Comparison of ENCODE assay signal across 8 cellular contexts in the genomic region with DNA sequence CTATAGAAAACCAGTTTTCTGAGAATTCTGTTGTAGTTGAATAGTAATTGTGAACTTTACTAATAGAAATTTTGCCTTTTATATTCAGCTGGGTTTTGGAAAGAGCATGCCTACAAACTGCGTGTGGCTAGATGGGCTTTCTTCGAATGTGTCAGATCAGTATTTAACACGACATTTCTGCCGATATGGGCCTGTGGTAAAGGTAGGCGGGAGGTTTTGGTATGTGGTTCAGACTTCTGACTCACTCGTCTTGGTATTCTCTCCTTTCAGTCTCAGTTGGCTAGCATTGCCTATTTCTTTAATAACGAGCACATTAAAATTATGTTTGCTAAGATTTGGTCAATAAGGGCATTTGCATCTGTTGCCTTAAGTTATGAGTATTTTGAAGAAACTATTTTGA. TPM values are rescaled to one million over a fixed set of nuclear protein-coding genes. Genes with fewer than 3 reads are reported as not detected.
A peak's percentile ranks its signal among the peaks of the same experiment; 100 is the strongest.
DNase-seq lines count a peak whose midpoint lies in the region; ATAC-seq, FAIRE-seq and TF ChIP-seq lines count a peak whose summit lies in the region.

No MANE protein-coding gene starts in this region.

- H3K4me1 ChIP-seq in upper lobe of right lung (peaks cover 20% of the 10 kb centered on the region), HepG2 (ENCODE audit: insufficient read depth, low read length) (no peaks in the 10 kb centered on the region)

- H3K27me3 ChIP-seq in upper lobe of right lung (no peaks in the 10 kb centered on the region), WERI-Rb-1 (ENCODE audit: insufficient read depth, low read depth, severe bottlenecking) (no peaks in the 10 kb centered on the region), HepG2 (ENCODE audit: control insufficient read depth in 1 of 2, insufficient read depth in 2 of 2, low read length in 2 of 2) (no peaks in the 10 kb centered on the region)

- TF ChIP-seq EP300 in HepG2 (IDR thresholded peaks at IDR 0.05; ENCODE audit: low read depth in 2 of 2, low read length in 2 of 2) (no peak), HepG2 (CRISPR knock-in tag; IDR thresholded peaks at IDR 0.05; ENCODE audit: borderline replicate concordance) (no peak)

- no peak for TF ChIP-seq POLR2A in HepG2 (IDR thresholded peaks at IDR 0.05; ENCODE audit: insufficient read depth in 1 of 2, low read depth in 2 of 2, low read length in 2 of 2)

- no peak overlapping the region for H3K4me2 ChIP-seq in HepG2 (ENCODE audit: low read depth, low read length)

- no peak for TF ChIP-seq CTCF in foreskin fibroblast (IDR thresholded peaks at IDR 0.05; ENCODE audit: low read depth, low read length)
- no peak for TF ChIP-seq CTCF in upper lobe of right lung (IDR thresholded peaks at IDR 0.05)
- no peak for TF ChIP-seq CTCF in WERI-Rb-1 (IDR thresholded peaks at IDR 0.05; ENCODE audit: low read depth, low read length)
- TF ChIP-seq CTCF in HepG2 (CRISPR knock-in tag; IDR thresholded peaks at IDR 0.05), result no peak

- no peaks in the 10 kb centered on the region for H4K20me1 ChIP-seq in HepG2 (ENCODE audit: insufficient read depth, low read length)

- H3K4me3 ChIP-seq in foreskin fibroblast (ENCODE audit: low read depth in 1 of 2, low read length in 2 of 2), result no peak overlapping the region
- H3K4me3 ChIP-seq in upper lobe of right lung, result no peak overlapping the region
- no peak overlapping the region for H3K4me3 ChIP-seq in WERI-Rb-1 (ENCODE audit: low read depth, low read length)
- no peak overlapping the region for H3K4me3 ChIP-seq in HepG2 (replicated peaks in 1 of 3; ENCODE audit: insufficient read depth in 1 of 3, low read depth in 2 of 3, low read length in 3 of 3)

- in situ Hi-C loops in HepG2 (cut with HindIII; ENCODE audit: extremely low pct_ligation_motif_present, low pct_unique_long_range_greater_than_20kb), result no loop called here

- BruUV-seq in HepG2 (replicated peaks; lab: Mats Ljungman, UMichigan), result no TSS peak

- H2AFZ ChIP-seq in HepG2 (ENCODE audit: low read length), result no peak overlapping the region

- peak; percentile 53 for DNase-seq in GM04503 (ENCODE audit: low read depth)
- DNase-seq in activated CD4-positive, alpha-beta T cell treated with anti-CD3 and anti-CD28 coated beads for 48 hours, result peak; percentile 78
- DNase-seq in foreskin fibroblast, result peak; percentile 26 to 36
- peak; percentile 69 for DNase-seq in urothelium cell line (ENCODE audit: low spot score)
- no peak for DNase-seq in upper lobe of right lung
- DNase-seq in WERI-Rb-1, result no peak
- DNase-seq in HepG2 (ENCODE audit: low spot score), result no peak

- intact Hi-C loops in upper lobe of right lung (cut with DNase I), result no loop called here
- intact Hi-C loops in HepG2 (cut with micrococcal nuclease; ENCODE audit: unreplicated experiment), result no loop called here

- no peak overlapping the region for H3K9ac ChIP-seq in HepG2 (ENCODE audit: insufficient read depth, low read depth, low read length)

- H3K9me3 ChIP-seq in upper lobe of right lung, result no peaks in the 10 kb centered on the region
- H3K9me3 ChIP-seq in WERI-Rb-1 (ENCODE audit: severe bottlenecking), result no peaks in the 10 kb centered on the region
- H3K9me3 ChIP-seq in HepG2 (ENCODE audit: low read length), result no peaks in the 10 kb centered on the region

- CTCF ChIA-PET in HepG2 (lab: Yijun Ruan, JAX; ENCODE audit: low intra/inter-chr PET ratio, low total read pairs), result no interaction called here

- peak; percentile 74 for ATAC-seq in HG02798 (IDR thresholded peaks at IDR 0.05; ENCODE audit: poor library complexity, unreplicated experiment)
- no peak for ATAC-seq in upper lobe of right lung
- ATAC-seq in HepG2, result no peak

- TF ChIP-seq RAD21 in HepG2 (CRISPR knock-in tag; IDR thresholded peaks at IDR 0.05), result no peak

- H3K36me3 ChIP-seq in upper lobe of right lung, result peaks cover 92% of the 10 kb centered on the region
- H3K36me3 ChIP-seq in WERI-Rb-1, result peaks cover 93% of the 10 kb centered on the region
- peaks cover 23 to 83% of the 10 kb centered on the region in 2 experiments for H3K36me3 ChIP-seq in HepG2 (replicated peaks in 1 of 2; ENCODE audit: control insufficient read depth in 1 of 2, insufficient read depth in 2 of 2, low read length in 2 of 2)

- FAIRE-seq in urothelium cell line (lab: Jason Lieb, UNC) (peak; percentile 40), HepG2 (lab: Jason Lieb, UNC) (no peak)

- no peak overlapping the region for H3K27ac ChIP-seq in upper lobe of right lung
- no peak overlapping the region for H3K27ac ChIP-seq in WERI-Rb-1
- no peak overlapping the region for H3K27ac ChIP-seq in HepG2 (ENCODE audit: extremely low read length, insufficient read depth, low read length)

- 97% methylated on average over 7 of the region's 7 CpGs for WGBS in HepG2 (ENCODE audit: low lambda C conversion rate)

- POLR2A ChIA-PET in HepG2 (lab: Yijun Ruan, JAX), result no interaction called here

- no peaks in the 10 kb centered on the region for H3K79me2 ChIP-seq in HepG2 (ENCODE audit: insufficient read depth, low read length)

TF ChIP-seq in HepG2, 621 proteins besides CTCF, POLR2A, EP300 and RAD21:
- TF ChIP-seq ZNF552 (CRISPR knock-in tag; IDR thresholded peaks at IDR 0.05; ENCODE audit: borderline replicate concordance), result no peak
- no peak for TF ChIP-seq SMAD1 (CRISPR knock-in tag; IDR thresholded peaks at IDR 0.05; ENCODE audit: borderline replicate concordance, low read depth)
- no peak for TF ChIP-seq MATR3 (CRISPR knock-in tag; IDR thresholded peaks at IDR 0.05)
- TF ChIP-seq TGIF2 (CRISPR knock-in tag; IDR thresholded peaks at IDR 0.05), result no peak
- TF ChIP-seq KDM2A (CRISPR knock-in tag; IDR thresholded peaks at IDR 0.05; ENCODE audit: borderline replicate concordance, low read depth), result no peak
- TF ChIP-seq, protein P1, sequence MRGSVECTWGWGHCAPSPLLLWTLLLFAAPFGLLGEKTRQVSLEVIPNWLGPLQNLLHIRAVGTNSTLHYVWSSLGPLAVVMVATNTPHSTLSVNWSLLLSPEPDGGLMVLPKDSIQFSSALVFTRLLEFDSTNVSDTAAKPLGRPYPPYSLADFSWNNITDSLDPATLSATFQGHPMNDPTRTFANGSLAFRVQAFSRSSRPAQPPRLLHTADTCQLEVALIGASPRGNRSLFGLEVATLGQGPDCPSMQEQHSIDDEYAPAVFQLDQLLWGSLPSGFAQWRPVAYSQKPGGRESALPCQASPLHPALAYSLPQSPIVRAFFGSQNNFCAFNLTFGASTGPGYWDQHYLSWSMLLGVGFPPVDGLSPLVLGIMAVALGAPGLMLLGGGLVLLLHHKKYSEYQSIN (CRISPR knock-in tag; IDR thresholded peaks at IDR 0.05; ENCODE audit: borderline replicate concordance), result no peak
- no peak for TF ChIP-seq SPEN (CRISPR knock-in tag; IDR thresholded peaks at IDR 0.05; ENCODE audit: low read depth)
- TF ChIP-seq, protein P2, sequence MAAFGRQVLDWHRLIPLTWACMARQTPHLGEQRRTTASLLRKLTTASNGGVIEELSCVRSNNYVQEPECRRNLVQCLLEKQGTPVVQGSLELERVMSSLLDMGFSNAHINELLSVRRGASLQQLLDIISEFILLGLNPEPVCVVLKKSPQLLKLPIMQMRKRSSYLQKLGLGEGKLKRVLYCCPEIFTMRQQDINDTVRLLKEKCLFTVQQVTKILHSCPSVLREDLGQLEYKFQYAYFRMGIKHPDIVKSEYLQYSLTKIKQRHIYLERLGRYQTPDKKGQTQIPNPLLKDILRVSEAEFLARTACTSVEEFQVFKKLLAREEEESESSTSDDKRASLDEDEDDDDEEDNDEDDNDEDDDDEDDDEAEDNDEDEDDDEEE (CRISPR knock-in tag; IDR thresholded peaks at IDR 0.05), result no peak
- no peak for TF ChIP-seq ZFP82 (CRISPR knock-in tag; IDR thresholded peaks at IDR 0.05; ENCODE audit: borderline replicate concordance)
- TF ChIP-seq ZNF777 (CRISPR knock-in tag; IDR thresholded peaks at IDR 0.05), result no peak
- no peak for TF ChIP-seq ZNF383 (CRISPR knock-in tag; IDR thresholded peaks at IDR 0.05; ENCODE audit: borderline replicate concordance)
- TF ChIP-seq KLF15 (CRISPR knock-in tag; IDR thresholded peaks at IDR 0.05; ENCODE audit: borderline replicate concordance), result no peak

RNA-seq across cellular contexts. Expression of a gene that starts 56.6 kb away (rescaled TPM):
- total RNA-seq in upper lobe of right lung (42.3 TPM), HepG2 (2016; rRNA removed; fragmentation: Illumina TruSeq; extraction: Trizol) (10.1 and 16.7 TPM in 2 replicates)
- 7.6 and 9.2 TPM in 2 replicates for total RNA-seq in HepG2 (2016; cell fraction: cytosol; rRNA removed; fragmentation: Illumina TruSeq; extraction: Trizol; ENCODE audit: low read depth)
- 11.2 and 19.1 TPM in 2 replicates for total RNA-seq in HepG2 (2016; cell fraction: insoluble cytoplasmic fraction; rRNA removed; fragmentation: Illumina TruSeq; extraction: Trizol)
- total RNA-seq in HepG2 (2016; cell fraction: membrane; rRNA removed; fragmentation: Illumina TruSeq; extraction: Trizol), result 9.9 and 11.1 TPM in 2 replicates
- total RNA-seq in HepG2 (2016; cell fraction: nucleus; rRNA removed; fragmentation: Illumina TruSeq; extraction: Trizol), result 17.0 and 18.5 TPM in 2 replicates
- 17.0 and 21.0 TPM in 2 replicates for polyA plus RNA-seq in HepG2 (2011; rRNA removed)
- polyA plus RNA-seq in HepG2 (2011; cell fraction: cytosol; rRNA removed), result 10.1 and 18.8 TPM in 2 replicates
- 96.3 and 129 TPM in 2 replicates for polyA plus RNA-seq in HepG2 (2011; cell fraction: nucleus; rRNA removed)
- 7.7 and 12.7 TPM in 2 replicates for polyA plus RNA-seq in HepG2 (2012)
- 3.5 and 3.6 TPM in 2 replicates for polyA plus RNA-seq in HepG2 (2016; cell fraction: cytosol; fragmentation: Illumina TruSeq; extraction: Trizol; ENCODE audit: low read depth)
- 11.1 and 12.0 TPM in 2 replicates for polyA plus RNA-seq in HepG2 (2016; cell fraction: insoluble cytoplasmic fraction; fragmentation: Illumina TruSeq; extraction: Trizol; ENCODE audit: low read depth)
- 6.7 and 7.4 TPM in 2 replicates for polyA plus RNA-seq in HepG2 (2016; cell fraction: membrane; fragmentation: Illumina TruSeq; extraction: Trizol; ENCODE audit: low read depth)
- 36.9 and 37.2 TPM in 2 replicates for polyA plus RNA-seq in HepG2 (2016; cell fraction: nucleus; fragmentation: Illumina TruSeq; extraction: Trizol; ENCODE audit: insufficient read depth, low read depth)
- 46.0 and 46.5 TPM in 2 replicates for polyA minus RNA-seq in HepG2 (2011; rRNA and poly(A)+ RNA removed; ENCODE audit: low replicate concordance)
- 6.1 and 9.8 TPM in 2 replicates for polyA minus RNA-seq in HepG2 (2011; cell fraction: cytosol; rRNA and poly(A)+ RNA removed)
- 14.4 and 22.9 TPM in 2 replicates for polyA minus RNA-seq in HepG2 (2011; cell fraction: nucleus; rRNA and poly(A)+ RNA removed)

Comparison
In these comparisons a context has a peak if more than half of its experiments do, and no peak if none do; other contexts are left out.
1. DNase-seq: peak in GM04503 (single experiment), activated CD4-positive, alpha-beta T cell treated with anti-CD3 and anti-CD28 coated beads for 48 hours (single experiment), foreskin fibroblast (2 of 2) and urothelium cell line (single experiment); none in upper lobe of right lung (single experiment), WERI-Rb-1 (single experiment) and HepG2 (single experiment).